Comparison of ENCODE assay signal across 9 cellular contexts in the genomic region with DNA sequence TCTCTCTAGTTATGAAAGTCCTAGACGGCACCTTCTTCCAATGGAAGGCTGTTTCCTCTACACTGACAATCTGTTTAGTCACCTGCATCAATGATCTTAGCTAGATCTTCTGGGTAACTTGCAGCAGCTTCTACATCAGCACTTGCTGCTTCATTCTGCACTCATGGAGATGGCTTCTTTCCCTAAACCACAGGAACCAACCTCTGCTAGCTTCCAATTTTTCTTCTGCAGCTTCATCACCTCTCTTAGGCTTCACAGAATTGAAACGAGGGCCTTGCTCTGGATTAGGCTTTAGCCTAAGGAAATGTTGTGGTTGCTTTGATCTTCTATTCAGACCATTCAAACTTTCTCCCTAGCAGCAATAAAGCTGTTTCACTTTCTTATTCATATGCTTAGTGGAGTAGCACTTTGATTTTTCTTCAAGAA. TPM values are rescaled to one million over a fixed set of nuclear protein-coding genes. Genes with fewer than 3 reads are reported as not detected.
DNase-seq lines count a peak whose midpoint lies in the region; ATAC-seq and TF ChIP-seq lines count a peak whose summit lies in the region.
"Had no signal": no experiment of that assay in that cellular context is flagged by ENCODE, and none has a peak within 500 bp of the region (broad histone marks: within the 10 kb centered on the region; RNA-seq: fewer than 3 reads in every experiment).

No MANE protein-coding gene starts in this region.

- no peaks in the 10 kb centered on the region for H3K27me3 Mint-ChIP-seq in endothelial cell (ENCODE audit: unreplicated experiment)

- no peak overlapping the region for H3K27ac Mint-ChIP-seq in endothelial cell (ENCODE audit: unreplicated experiment)

- H3K4me3 Mint-ChIP-seq in endothelial cell (ENCODE audit: unreplicated experiment), result peak overlapping the region; percentile 24

- H3K36me3 Mint-ChIP-seq in endothelial cell (ENCODE audit: low read depth, unreplicated experiment), result peaks cover 45% of the 10 kb centered on the region

- POLR2A ChIA-PET in HEK293T (lab: Yijun Ruan, JAX), result no interaction called here

- TF ChIP-seq CTCF in endothelial cell (IDR thresholded peaks at IDR 0.05; ENCODE audit: unreplicated experiment), result no peak

- DNase-seq in EH (ENCODE audit: low read depth), result peak; percentile 15
- no peak for DNase-seq in endothelial cell (ENCODE audit: low spot score)
- no peak for DNase-seq in HuH-7 (ENCODE audit: low spot score)
- no peak for DNase-seq in NCI-H82 (lab: John Stamatoyannopoulos, UW)
- no peak for DNase-seq in stimulated activated CD4-positive, alpha-beta T cell treated with anti-CD3 and anti-CD28 coated beads, Interleukin-4, amount 100 ng/mL, for 4 hours
- DNase-seq in HEK293T (ENCODE audit: extremely low spot score), result no peak
- DNase-seq: Caco-2 had no signal

- peak; percentile 62 for ATAC-seq in GM19463 (IDR thresholded peaks at IDR 0.05; ENCODE audit: unreplicated experiment)
- ATAC-seq in HG03521 (IDR thresholded peaks at IDR 0.05; ENCODE audit: unreplicated experiment), result peak; percentile 54

- CTCF ChIA-PET in HEK293T (lab: Yijun Ruan, JAX), result no interaction called here

- no peaks in the 10 kb centered on the region for H3K9me3 Mint-ChIP-seq in endothelial cell (ENCODE audit: unreplicated experiment)

- H3K4me1 Mint-ChIP-seq in endothelial cell (ENCODE audit: unreplicated experiment), result peaks cover 5% of the 10 kb centered on the region

TF ChIP-seq in HEK293T, 16 proteins besides CTCF, POLR2A, EP300 and RAD21:
- TF ChIP-seq BHLHE40 (IDR thresholded peaks at IDR 0.05; ENCODE audit: borderline replicate concordance), result no peak
- TF ChIP-seq ELF4 (IDR thresholded peaks at IDR 0.05), result no peak
- no peak for TF ChIP-seq TARDBP (IDR thresholded peaks at IDR 0.05)
- no peak for TF ChIP-seq FOXK2 (IDR thresholded peaks at IDR 0.05)
- TF ChIP-seq FOXM1 (IDR thresholded peaks at IDR 0.05; ENCODE audit: borderline replicate concordance), result no peak
- TF ChIP-seq SP1 (IDR thresholded peaks at IDR 0.05), result no peak
- TF ChIP-seq HDGF (IDR thresholded peaks at IDR 0.05; ENCODE audit: borderline replicate concordance), result no peak
- no peak for TF ChIP-seq CTBP1 (IDR thresholded peaks at IDR 0.05; ENCODE audit: borderline replicate concordance)
- TF ChIP-seq LEF1 (IDR thresholded peaks at IDR 0.05; ENCODE audit: borderline replicate concordance), result no peak
- no peak for TF ChIP-seq L3MBTL2 (conservative IDR thresholded peaks at IDR 0.05)
- TF ChIP-seq ZNF384 (IDR thresholded peaks at IDR 0.05), result no peak
- TF ChIP-seq ARNT (IDR thresholded peaks at IDR 0.05), result no peak
- no peak for TF ChIP-seq NFRKB (IDR thresholded peaks at IDR 0.05)
TF ChIP-seq in HEK293T: peak in this region for 0.

RNA-seq across cellular contexts. Expression of a gene that starts 24.6 kb away (rescaled TPM):
- 153 TPM for total RNA-seq in endothelial cell (ENCODE audit: unreplicated experiment)
